In the genomic region with DNA sequence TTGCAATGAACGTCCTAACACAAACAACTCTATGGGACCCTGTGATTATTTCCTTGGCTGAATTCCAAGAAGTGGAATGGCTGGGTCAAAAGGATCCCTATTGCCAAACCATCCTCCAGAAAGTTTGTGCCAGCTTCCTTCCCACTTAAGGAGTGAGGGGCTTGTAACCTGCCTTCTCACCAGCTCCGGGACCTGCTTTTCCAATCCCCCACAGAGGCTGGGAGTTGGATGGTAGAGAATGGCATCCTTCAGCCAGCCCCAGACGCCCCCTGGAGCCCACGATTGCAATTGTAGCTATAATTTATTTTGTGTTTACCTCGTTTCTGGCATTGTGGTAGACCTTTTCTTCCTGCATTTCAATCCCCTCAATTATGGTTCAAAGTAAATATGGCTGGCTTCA, we compare ENCODE assay signal across 8 cellular contexts. TPM values are rescaled to one million over a fixed set of nuclear protein-coding genes. Genes with fewer than 3 reads are reported as not detected.
DNase-seq lines count a peak whose midpoint lies in the region; ATAC-seq and TF ChIP-seq lines count a peak whose summit lies in the region.

No MANE protein-coding gene starts in this region.

- H3K27ac ChIP-seq in GM23248 (no peak overlapping the region), Panc1 (ENCODE audit: low read length) (no peak overlapping the region)
- H3K27ac ChIP-seq in CD4-positive, alpha-beta memory T cell (ENCODE audit: low read depth, low read length) = no peak overlapping the region

- H3K4me2 ChIP-seq in GM23248 (ENCODE audit: unreplicated experiment) = no peak overlapping the region

- H4K20me1 ChIP-seq in GM23248 (ENCODE audit: insufficient read depth) = no peaks in the 10 kb centered on the region

- H3K9ac ChIP-seq in GM23248 = no peak overlapping the region

- in situ Hi-C loops in GM23248 (cut with MboI) (loop anchor here (10.0 kb wide), 1 partner anchor 144 kb away; no protein-coding TSS in a partner anchor), Panc1 (cut with HindIII; ENCODE audit: low pct_unique_long_range_greater_than_20kb, low sequenced_read_pairs) (no loop called here)

- H3K27me3 Mint-ChIP-seq in glutamatergic neuron (ENCODE audit: unreplicated experiment) = peaks cover 10% of the 10 kb centered on the region
- H3K27me3 Mint-ChIP-seq in CD4-positive, alpha-beta memory T cell = peaks cover 17 to 52% of the 10 kb centered on the region in 2 donors

- H3K4me3 Mint-ChIP-seq in glutamatergic neuron (ENCODE audit: unreplicated experiment) = no peak overlapping the region
- no peak overlapping the region for H3K4me3 Mint-ChIP-seq in CD4-positive, alpha-beta memory T cell

- WGBS in GM23248 (ENCODE audit: low coverage in 1 of 2, low lambda C conversion rate in 2 of 2, missing lambda C conversion rate in 2 of 2), 2 experiments = 6 to 7% methylated on average over 5 of the region's 5 CpGs

- ATAC-seq in Panc1 (no peak; the same call in 1 of the 2 replicates), GM21786 (IDR thresholded peaks at IDR 0.05; ENCODE audit: unreplicated experiment) (no peak), HG03521 (IDR thresholded peaks at IDR 0.05; ENCODE audit: unreplicated experiment) (no peak), GM19467 (IDR thresholded peaks at IDR 0.05; ENCODE audit: unreplicated experiment) (no peak)

- no peaks in the 10 kb centered on the region for H3K79me2 ChIP-seq in GM23248 (ENCODE audit: insufficient read depth)

- H3K4me1 Mint-ChIP-seq in glutamatergic neuron (ENCODE audit: low read depth, unreplicated experiment) = peaks cover 25% of the 10 kb centered on the region
- no peaks in the 10 kb centered on the region for H3K4me1 Mint-ChIP-seq in CD4-positive, alpha-beta memory T cell

- no peaks in the 10 kb centered on the region for H3K4me1 ChIP-seq in GM23248 (ENCODE audit: insufficient read depth)
- H3K4me1 ChIP-seq in Panc1 (ENCODE audit: control insufficient read depth, insufficient read depth, low read length) = no peaks in the 10 kb centered on the region
- no peaks in the 10 kb centered on the region for H3K4me1 ChIP-seq in CD4-positive, alpha-beta memory T cell (ENCODE audit: insufficient read depth, low read length)

- H3K27me3 ChIP-seq in BJ (ENCODE audit: control insufficient read depth, insufficient read depth, low read length) (peaks cover 23% of the 10 kb centered on the region), GM23248 (replicated peaks; ENCODE audit: insufficient read depth) (peaks cover 27% of the 10 kb centered on the region), Panc1 (ENCODE audit: control insufficient read depth, insufficient read depth, low read length) (peaks cover 5% of the 10 kb centered on the region; the same call in 1 of the 2 replicates)
- no peaks in the 10 kb centered on the region for H3K27me3 ChIP-seq in CD4-positive, alpha-beta memory T cell (ENCODE audit: insufficient read depth, low read length)

- intact Hi-C loops in Panc1 (cut with micrococcal nuclease; ENCODE audit: unreplicated experiment) = loop anchor here (5.0 kb wide), 2 partner anchors 146 to 166 kb away; no protein-coding TSS in a partner anchor
- intact Hi-C loops in CD4-positive, alpha-beta memory T cell (cut with micrococcal nuclease) = no loop called here

- H3K9me2 ChIP-seq in GM23248 (ENCODE audit: insufficient read depth) = no peaks in the 10 kb centered on the region

- BruUV-seq in Panc1 (replicated peaks; lab: Mats Ljungman, UMichigan) = no TSS peak

- H3F3A ChIP-seq in GM23248 (ENCODE audit: insufficient read depth) = no peaks in the 10 kb centered on the region

- H3K36me3 Mint-ChIP-seq in glutamatergic neuron (ENCODE audit: unreplicated experiment) = no peaks in the 10 kb centered on the region
- H3K36me3 Mint-ChIP-seq in CD4-positive, alpha-beta memory T cell = no peaks in the 10 kb centered on the region

- POLR2A ChIA-PET in BJ (lab: Charles Lee) (no interaction called here), Panc1 (lab: Charles Lee) (interaction anchor here (0.5 kb wide), 1 partner anchor 122 kb away, joined by 7 read pairs; no protein-coding TSS in a partner anchor)
- POLR2A ChIA-PET in CD4-positive, alpha-beta memory T cell (lab: Charles Lee; ENCODE audit: partially characterized antibody) = no interaction called here

- H3K9me3 ChIP-seq in GM23248 (ENCODE audit: low read depth) = no peaks in the 10 kb centered on the region
- H3K9me3 ChIP-seq in Panc1 (ENCODE audit: control insufficient read depth, insufficient read depth, low read depth, low read length) = no peaks in the 10 kb centered on the region
- no peaks in the 10 kb centered on the region for H3K9me3 ChIP-seq in CD4-positive, alpha-beta memory T cell (ENCODE audit: control insufficient read depth in 1 of 2, low read length in 2 of 2)

- TF ChIP-seq CTCF in BJ (IDR thresholded peaks at IDR 0.05; ENCODE audit: insufficient read depth, low read depth, low read length) (peak; percentile 59), Panc1 (IDR thresholded peaks at IDR 0.05) (peak; percentile 73), glutamatergic neuron (IDR thresholded peaks at IDR 0.05; ENCODE audit: partially characterized antibody, unreplicated experiment) (peak; percentile 59)

- H3K36me3 ChIP-seq in BJ (ENCODE audit: control insufficient read depth, insufficient read depth, low read length) (no peaks in the 10 kb centered on the region), GM23248 (ENCODE audit: low read depth) (no peaks in the 10 kb centered on the region), Panc1 (ENCODE audit: control insufficient read depth, insufficient read depth, low read length) (no peaks in the 10 kb centered on the region)
- no peaks in the 10 kb centered on the region for H3K36me3 ChIP-seq in CD4-positive, alpha-beta memory T cell (ENCODE audit: insufficient read depth, low read length)

- H3K27ac Mint-ChIP-seq in glutamatergic neuron (ENCODE audit: unreplicated experiment) = peak overlapping the region; percentile 53
- H3K27ac Mint-ChIP-seq in CD4-positive, alpha-beta memory T cell = no peak overlapping the region

- DNase-seq in BJ (ENCODE audit: low read depth) (no peak), GM23248 (peak; percentile 39), Panc1 (ENCODE audit: low read depth, low spot score) (no peak), glutamatergic neuron (peak; percentile 65)
- DNase-seq in CD4-positive, alpha-beta memory T cell = no peak

- CTCF ChIA-PET in BJ (lab: Yijun Ruan, JAX) (interaction anchor here (0.7 to 4.7 kb wide), 13 partner anchors 9 to 279 kb away, joined by 3 to 59 read pairs (median 4); a partner anchor contains a TSS), Panc1 (lab: Charles Lee) (interaction anchor here (0.5 to 3.4 kb wide), 8 partner anchors 8 to 367 kb away, joined by 3 to 33 read pairs (median 4); no protein-coding TSS in a partner anchor)
- CTCF ChIA-PET in CD4-positive, alpha-beta memory T cell (lab: Charles Lee; ENCODE audit: partially characterized antibody) = interaction anchor here (1.0 to 5.6 kb wide), 7 partner anchors 8 to 173 kb away, joined by 3 to 70 read pairs (median 4); no protein-coding TSS in a partner anchor

- H2AFZ ChIP-seq in GM23248 = no peak overlapping the region

- H3K9me3 Mint-ChIP-seq in glutamatergic neuron (ENCODE audit: unreplicated experiment) = peaks cover 1% of the 10 kb centered on the region
- peaks cover 0 to 3% (median 0%) of the 10 kb centered on the region in 8 donors for H3K9me3 Mint-ChIP-seq in CD4-positive, alpha-beta memory T cell

- H3K4me3 ChIP-seq in BJ (ENCODE audit: low read depth, low read length) (no peak overlapping the region), GM23248 (no peak overlapping the region), Panc1 (ENCODE audit: low read depth in 2 of 2, low read length in 2 of 2) (no peak overlapping the region)
- H3K4me3 ChIP-seq in CD4-positive, alpha-beta memory T cell (ENCODE audit: low read length in 2 of 2) = no peak overlapping the region

RNA-seq across cellular contexts. Expression of a gene that starts 9.7 kb away (rescaled TPM):
- polyA plus RNA-seq in BJ (2011; rRNA removed) (not detected in 2 replicates), GM23248 (2016; fragmentation: Nextera tagmentation; extraction: Ambion mirVana) (not detected in 2 replicates)
- not detected in 2 replicates for polyA minus RNA-seq in BJ (2011; rRNA and poly(A)+ RNA removed)
- total RNA-seq in GM23248 (2014; rRNA removed; shearing (Covaris generic)) = not detected in 2 replicates
- total RNA-seq in Panc1 (2021; ENCODE audit: unreplicated experiment) (0.46 TPM), glutamatergic neuron (ENCODE audit: unreplicated experiment) (77.3 TPM)
- polyA plus RNA-seq in Panc1 (2012; ENCODE audit: insufficient read length) = 0.30 TPM
- total RNA-seq in CD4-positive, alpha-beta memory T cell = not detected
- not detected for polyA plus RNA-seq in CD4-positive, alpha-beta memory T cell

RNA-seq across cellular contexts. Expression of a gene that starts 30.4 kb away (rescaled TPM):
- polyA plus RNA-seq in BJ (2011; rRNA removed) = not detected in 2 replicates
- not detected in 2 replicates for polyA minus RNA-seq in BJ (2011; rRNA and poly(A)+ RNA removed)
- total RNA-seq in GM23248 (2014; rRNA removed; shearing (Covaris generic)) = not detected in 2 replicates
- polyA plus RNA-seq in GM23248 (2016; fragmentation: Nextera tagmentation; extraction: Ambion mirVana) = not detected in 2 replicates
- 2.4 TPM for total RNA-seq in Panc1 (2021; ENCODE audit: unreplicated experiment)
- polyA plus RNA-seq in Panc1 (2012; ENCODE audit: insufficient read length) = 4.1 TPM
- total RNA-seq in glutamatergic neuron (ENCODE audit: unreplicated experiment) = 39.9 TPM
- total RNA-seq in CD4-positive, alpha-beta memory T cell = 1 to 10 TPM in 1 of 2 experiments, under 1 TPM in 1; 0.36 to 1.7 TPM
- polyA plus RNA-seq in CD4-positive, alpha-beta memory T cell = not detected

RNA-seq across cellular contexts. Expression of a gene that starts 53.2 kb away (rescaled TPM):
- 14.2 and 15.5 TPM in 2 replicates for polyA plus RNA-seq in BJ (2011; rRNA removed)
- 13.6 and 15.9 TPM in 2 replicates for polyA minus RNA-seq in BJ (2011; rRNA and poly(A)+ RNA removed)
- total RNA-seq in GM23248 (2014; rRNA removed; shearing (Covaris generic)) = 10.8 and 14.4 TPM in 2 replicates
- 5.5 and 5.6 TPM in 2 replicates for polyA plus RNA-seq in GM23248 (2016; fragmentation: Nextera tagmentation; extraction: Ambion mirVana)
- 20.3 TPM for total RNA-seq in Panc1 (2021; ENCODE audit: unreplicated experiment)
- 9.4 TPM for polyA plus RNA-seq in Panc1 (2012; ENCODE audit: insufficient read length)
- 22.3 TPM for total RNA-seq in glutamatergic neuron (ENCODE audit: unreplicated experiment)
- total RNA-seq in CD4-positive, alpha-beta memory T cell = 10 to 100 TPM; 18.6 to 21.5 TPM
- 1 to 10 TPM; 5.4 to 7.1 TPM for polyA plus RNA-seq in CD4-positive, alpha-beta memory T cell

Comparison
In these comparisons a context has a peak if more than half of its experiments do, and no peak if none do; other contexts are left out.
1. DNase-seq: peak in GM23248 (single experiment) and glutamatergic neuron (single experiment); none in BJ (single experiment), Panc1 (single experiment) and CD4-positive, alpha-beta memory T cell (0 of 5).
2. RNA of a gene that starts 9.7 kb away (total RNA-seq): 77.3 TPM in glutamatergic neuron (single experiment); 0.46 TPM in Panc1 (single experiment), not detected in GM23248 and not detected in CD4-positive, alpha-beta memory T cell; every median in the first group is over 10 times any median in the second.
3. RNA of a gene that starts 30.4 kb away (total RNA-seq): 39.9 TPM in glutamatergic neuron (single experiment); 2.4 TPM in Panc1 (single experiment), 0.36 to 1.7 TPM in CD4-positive, alpha-beta memory T cell and not detected in GM23248; every median in the first group is over 10 times any median in the second.
4. Peak in every context shown above with its lines, with median percentiles within 50 percentile points of each other: CTCF ChIP-seq.